Comparison of ENCODE assay signal across 8 cellular contexts in genomic region chrX:111095974-111096870, GRCh38. TPM values are rescaled to one million over a fixed set of nuclear protein-coding genes. Genes with fewer than 3 reads are reported as not detected.
DNase-seq lines count a peak whose midpoint lies in the region; ATAC-seq lines count a peak whose summit lies in the region.

Gene PAK3, plus strand, starts transcription at chrX:111096191. Its CDS starts 26,913 bp downstream, at chrX:111123104.

- H4K12ac ChIP-seq in trophoblast cell (ENCODE audit: low read depth, low read length), result peak within 1 kb of the TSS; percentile 5

- H2AFZ ChIP-seq in trophoblast cell (ENCODE audit: insufficient read depth, low read length, poor library complexity), result peak within 1 kb of the TSS; percentile 83

- no peak within 1 kb of the TSS for H3K27ac ChIP-seq in trophoblast cell (ENCODE audit: low read depth, low read length)

- H2BK5ac ChIP-seq in trophoblast cell (ENCODE audit: low read depth, low read length, poor library complexity), result peak within 1 kb of the TSS; percentile 31

- no peak within 1 kb of the TSS for H3K23ac ChIP-seq in trophoblast cell (ENCODE audit: low read length)

- H3K27me3 ChIP-seq in adipocyte (replicated peaks; ENCODE audit: control insufficient read depth, insufficient read depth, low read length) (peaks cover 42% of the 10 kb centered on the region), trophoblast cell (ENCODE audit: insufficient read depth, low read length) (no peaks in the 10 kb centered on the region)

- no peak within 1 kb of the TSS for H3K4ac ChIP-seq in trophoblast cell (ENCODE audit: low read depth, low read length)

- peak within 1 kb of the TSS; percentile 28 for H4K8ac ChIP-seq in trophoblast cell (ENCODE audit: low read depth, low read length)

- peak within 1 kb of the TSS; percentile 31 for H2BK12ac ChIP-seq in trophoblast cell (ENCODE audit: low read length)

- ATAC-seq in HG02642 (IDR thresholded peaks at IDR 0.05; ENCODE audit: poor library complexity, unreplicated experiment) (peak; percentile 49), left cardiac atrium (peak; percentile 77 to 99), HG03108 (IDR thresholded peaks at IDR 0.05; ENCODE audit: unreplicated experiment) (no peak)

- no peak within 1 kb of the TSS for H3K18ac ChIP-seq in trophoblast cell (ENCODE audit: low read length)

- no peak within 1 kb of the TSS for H3K14ac ChIP-seq in trophoblast cell (ENCODE audit: low read length)

- WGBS in trophoblast cell (ENCODE audit: extremely low coverage, insufficient coverage, insufficient read length), result no CpG with 5 or more reads among the region's 51 CpGs

- DNase-seq in D341Med (ENCODE audit: low spot score), result peak; percentile 53
- peak; percentile 35 for DNase-seq in NCI-H526 treated with DMSO at 0.1 percent for 48 hours (lab: John Stamatoyannopoulos, UW)
- peak; percentile 64 for DNase-seq in adipocyte (ENCODE audit: low read depth)
- peak; percentile 47 for DNase-seq in left cardiac atrium
- DNase-seq in trophoblast cell, result peak in 1 of 2 donors; percentile 37
- DNase-seq in HPDE6-E6E7 (ENCODE audit: extremely low spot score), result no peak

- peak within 1 kb of the TSS; percentile 92 for H3K4me2 ChIP-seq in trophoblast cell (ENCODE audit: low read length)

- H3K4me1 ChIP-seq in adipocyte (ENCODE audit: control insufficient read depth, insufficient read depth, low read length) (no peaks in the 10 kb centered on the region), trophoblast cell (ENCODE audit: control insufficient read depth in 1 of 2, insufficient read depth in 2 of 2, low read length in 2 of 2) (no peaks in the 10 kb centered on the region)

- H3K9ac ChIP-seq in adipocyte (ENCODE audit: low read length) (no peak within 1 kb of the TSS), trophoblast cell (ENCODE audit: low read length) (no peak within 1 kb of the TSS)

- peak within 1 kb of the TSS; percentile 68 for H4K91ac ChIP-seq in trophoblast cell (ENCODE audit: low read depth, low read length)

- no peak within 1 kb of the TSS for H2AK5ac ChIP-seq in trophoblast cell (ENCODE audit: low read length)

- intact Hi-C loops in left cardiac atrium (cut with DNase I), result no loop called here

- peak within 1 kb of the TSS; percentile 41 for H3K4me3 ChIP-seq in adipocyte (ENCODE audit: low read length)
- H3K4me3 ChIP-seq in trophoblast cell (ENCODE audit: low read depth, low read length), result peak within 1 kb of the TSS; percentile 69

- H3K36me3 ChIP-seq in adipocyte (ENCODE audit: control insufficient read depth, insufficient read depth, low read length, severe bottlenecking) (no peaks in the 10 kb centered on the region), trophoblast cell (ENCODE audit: control insufficient read depth in 1 of 2, insufficient read depth in 2 of 2, low read length in 2 of 2) (no peaks in the 10 kb centered on the region)

- H2BK120ac ChIP-seq in trophoblast cell (ENCODE audit: insufficient read depth, low read length, poor library complexity), result peak within 1 kb of the TSS; percentile 43

- H3K9me3 ChIP-seq in adipocyte (ENCODE audit: control insufficient read depth, low read length), result no peaks in the 10 kb centered on the region
- no peaks in the 10 kb centered on the region for H3K9me3 ChIP-seq in trophoblast cell (ENCODE audit: insufficient read depth, low read depth, low read length)

- no peaks in the 10 kb centered on the region for H3K79me1 ChIP-seq in trophoblast cell (ENCODE audit: low read length)

- no peaks in the 10 kb centered on the region for H3K79me2 ChIP-seq in trophoblast cell (ENCODE audit: control insufficient read depth, insufficient read depth, low read length, poor library complexity)

RNA-seq across cellular contexts. Expression of gene PAK3, which starts in this region (rescaled TPM):
- under 1 TPM; 0.29 to 0.47 TPM for total RNA-seq in left cardiac atrium
- 14.6 and 15.9 TPM in 2 replicates for polyA plus RNA-seq in trophoblast cell (2013)

Comparison
In these comparisons a context has a peak if more than half of its experiments do, and no peak if none do; other contexts are left out.
1. Peak in DNase-seq and ATAC-seq in left cardiac atrium; RNA of the gene not detected or under 1 TPM.